Comparison of ENCODE assay signal across 8 cellular contexts in genomic region chr12:106358410-106359241, GRCh38. TPM values are rescaled to one million over a fixed set of nuclear protein-coding genes. Genes with fewer than 3 reads are reported as not detected.
A peak's percentile ranks its signal among the peaks of the same experiment; 100 is the strongest.
DNase-seq lines count a peak whose midpoint lies in the region; ATAC-seq and TF ChIP-seq lines count a peak whose summit lies in the region.

No MANE protein-coding gene starts in this region.

- H3K36me3 ChIP-seq in RWPE2 (ENCODE audit: low read depth): no peaks in the 10 kb centered on the region
- H3K36me3 ChIP-seq in endocrine pancreas (ENCODE audit: control insufficient read depth, insufficient read depth, low read length): no peaks in the 10 kb centered on the region

- H3K9me3 ChIP-seq in RWPE2 (ENCODE audit: severe bottlenecking): no peaks in the 10 kb centered on the region
- H3K9me3 ChIP-seq in endocrine pancreas (ENCODE audit: control insufficient read depth, low read length): no peaks in the 10 kb centered on the region

- no peak for TF ChIP-seq CTCF in RWPE2 (IDR thresholded peaks at IDR 0.05; ENCODE audit: poor library complexity, severe bottlenecking)

- H3K9ac ChIP-seq in endocrine pancreas (ENCODE audit: control insufficient read depth, insufficient read depth, low read length): peak overlapping the region; percentile 97

- no peaks in the 10 kb centered on the region for H3K27me3 Mint-ChIP-seq in activated naive CD4-positive, alpha-beta T cell treated with anti-CD3 and anti-CD28 coated beads for 36 hours (ENCODE audit: low read depth)

- H3K4me3 Mint-ChIP-seq in activated naive CD4-positive, alpha-beta T cell treated with anti-CD3 and anti-CD28 coated beads for 36 hours: peak overlapping the region; percentile 92

- H3K27me3 ChIP-seq in RWPE2 (ENCODE audit: insufficient read depth, poor library complexity, severe bottlenecking) (no peaks in the 10 kb centered on the region), endocrine pancreas (ENCODE audit: control insufficient read depth, insufficient read depth, low read length) (no peaks in the 10 kb centered on the region)

- H3K36me3 Mint-ChIP-seq in activated naive CD4-positive, alpha-beta T cell treated with anti-CD3 and anti-CD28 coated beads for 36 hours (ENCODE audit: low read depth): peaks cover 1% of the 10 kb centered on the region

- H3K27ac ChIP-seq in RWPE2 (ENCODE audit: poor library complexity, severe bottlenecking): peak overlapping the region; percentile 50

- peaks cover 11% of the 10 kb centered on the region for H3K4me1 Mint-ChIP-seq in activated naive CD4-positive, alpha-beta T cell treated with anti-CD3 and anti-CD28 coated beads for 36 hours (ENCODE audit: low read depth)

- H3K4me1 ChIP-seq in RWPE2 (ENCODE audit: insufficient read depth, poor library complexity, severe bottlenecking) (peaks cover 3% of the 10 kb centered on the region), endocrine pancreas (ENCODE audit: control insufficient read depth, insufficient read depth, low read length) (peaks cover 4% of the 10 kb centered on the region)

- peak overlapping the region; percentile 89 for H3K27ac Mint-ChIP-seq in activated naive CD4-positive, alpha-beta T cell treated with anti-CD3 and anti-CD28 coated beads for 36 hours

- CTCF ChIA-PET in activated naive CD4-positive, alpha-beta T cell treated with anti-CD3 and anti-CD28 coated beads for 36 hours (lab: Charles Lee): interaction anchor here (0.8 to 3.0 kb wide), 13 partner anchors 8 to 563 kb away, joined by 3 to 14 read pairs (median 4); no protein-coding TSS in a partner anchor

- intact Hi-C loops in activated naive CD4-positive, alpha-beta T cell treated with anti-CD3 and anti-CD28 coated beads for 36 hours (cut with micrococcal nuclease): loop anchor here (1.0 to 5.0 kb wide), 3 partner anchors 394 to 598 kb away; partner anchors contain the start of gene RIC8B

- no peak for DNase-seq in activated naive CD4-positive, alpha-beta T cell treated with anti-CD3 and anti-CD28 coated beads for 36 hours
- DNase-seq in activated naive CD4-positive, alpha-beta T cell (lab: John Stamatoyannopoulos, UW): no peak
- DNase-seq in RWPE2 (ENCODE audit: low spot score): no peak
- peak; percentile 80 for DNase-seq in myocyte (ENCODE audit: low read depth)
- DNase-seq in DMS79 treated with DMSO at 0.1 percent for 48 hours (lab: John Stamatoyannopoulos, UW): no peak
- DNase-seq in activated effector memory CD4-positive, alpha-beta T cell treated with anti-CD3 and anti-CD28 coated beads, Interleukin-2, amount 50 U/mL, for 16 hours: no peak

- peak overlapping the region; percentile 76 for H3K4me3 ChIP-seq in RWPE2 (ENCODE audit: severe bottlenecking)
- H3K4me3 ChIP-seq in endocrine pancreas (ENCODE audit: control insufficient read depth, insufficient read depth, low read length): peak overlapping the region; percentile 68

- no peaks in the 10 kb centered on the region for H3K9me3 Mint-ChIP-seq in activated naive CD4-positive, alpha-beta T cell treated with anti-CD3 and anti-CD28 coated beads for 36 hours

- ATAC-seq in HG03103 (IDR thresholded peaks at IDR 0.05; ENCODE audit: low read depth, unreplicated experiment) (peak; percentile 12), RWPE2 (ENCODE audit: low read depth) (peak; percentile 13)

RNA-seq across cellular contexts. Expression of gene POLR3B, which starts 1.1 kb away (rescaled TPM):
- total RNA-seq in activated naive CD4-positive, alpha-beta T cell treated with anti-CD3 and anti-CD28 coated beads for 36 hours: 1 to 10 TPM; 6.4 to 6.8 TPM
- total RNA-seq in myocyte: 11.4 and 13.8 TPM in 2 replicates
- 5.0 TPM for polyA plus RNA-seq in myocyte (2012)

RNA-seq across cellular contexts. Expression of gene TCP11L2, which starts 56.1 kb away (rescaled TPM):
- 10 to 100 TPM in 1 of 2 experiments, 1 to 10 TPM in 1; 9.2 to 10.3 TPM for total RNA-seq in activated naive CD4-positive, alpha-beta T cell treated with anti-CD3 and anti-CD28 coated beads for 36 hours
- 13.4 and 14.8 TPM in 2 replicates for total RNA-seq in myocyte
- polyA plus RNA-seq in myocyte (2012): 12.1 TPM
